Comparison of ENCODE assay signal across 12 cellular contexts in genomic region chr11:10310301-10310841, GRCh38. TPM values are rescaled to one million over a fixed set of nuclear protein-coding genes. Genes with fewer than 3 reads are reported as not detected.
DNase-seq lines count a peak whose midpoint lies in the region; ATAC-seq and TF ChIP-seq lines count a peak whose summit lies in the region.
"Had no signal": no experiment of that assay in that cellular context is flagged by ENCODE, and none has a peak within 500 bp of the region (broad histone marks: within the 10 kb centered on the region; RNA-seq: fewer than 3 reads in every experiment).

No MANE protein-coding gene starts in this region.

- peak; percentile 35 for DNase-seq in NCI-H2029 treated with DMSO at 0.1 percent for 48 hours (lab: John Stamatoyannopoulos, UW)
- DNase-seq in NCI-H2029 (lab: John Stamatoyannopoulos, UW) = no peak
- DNase-seq in MV-4-11 (lab: John Stamatoyannopoulos, UW) = peak; percentile 11
- peak; percentile 46 for DNase-seq in epithelial cell of esophagus (ENCODE audit: low read depth)
- no peak for DNase-seq in stimulated activated naive B cell treated with anti-CD40 and anti-IgM and Interleukin-4, amounts not matched to agents 10 μg/mL and 1 μg/mL and 100 μg/mL, for 72 hours
- DNase-seq in immature natural killer cell = no peak
- DNase-seq in CD8-positive, alpha-beta memory T cell = no peak
- no peak for DNase-seq in SJCRH30
- DNase-seq: activated B cell treated with CpG ODN at 0.5 μM for 24 hours; activated effector memory CD4-positive, alpha-beta T cell treated with Interleukin-2 at 50 U/mL for 16 hours; DMS79; NCI-H2081 had no signal

- H3K4me1 ChIP-seq in CD8-positive, alpha-beta memory T cell (ENCODE audit: insufficient read depth, low read length) = peaks cover 29% of the 10 kb centered on the region
- H3K4me1 ChIP-seq in SJCRH30 = no peaks in the 10 kb centered on the region

- H3K4me3 ChIP-seq in epithelial cell of esophagus (ENCODE audit: low read length) = no peak overlapping the region
- H3K4me3 ChIP-seq in CD8-positive, alpha-beta memory T cell (ENCODE audit: low read length) = no peak overlapping the region
- H3K4me3 ChIP-seq in SJCRH30 = no peak overlapping the region

- peaks cover 11 to 17% of the 10 kb centered on the region in 2 donors for H3K27me3 Mint-ChIP-seq in stimulated activated naive B cell treated with anti-CD40 and anti-IgM and Interleukin-4, amounts not matched to agents 10 μg/mL and 1 μg/mL and 100 μg/mL, for 72 hours
- peaks cover 16 to 38% (median 20%) of the 10 kb centered on the region in 3 donors for H3K27me3 Mint-ChIP-seq in immature natural killer cell (ENCODE audit: low read depth in 3 of 3)
- peaks cover 14 to 33% of the 10 kb centered on the region in 2 donors for H3K27me3 Mint-ChIP-seq in CD8-positive, alpha-beta memory T cell

- no peaks in the 10 kb centered on the region for H3K9me3 Mint-ChIP-seq in stimulated activated naive B cell treated with anti-CD40 and anti-IgM and Interleukin-4, amounts not matched to agents 10 μg/mL and 1 μg/mL and 100 μg/mL, for 72 hours
- peaks cover 0 to 3% (median 0%) of the 10 kb centered on the region in 6 donors for H3K9me3 Mint-ChIP-seq in immature natural killer cell
- no peaks in the 10 kb centered on the region for H3K9me3 Mint-ChIP-seq in CD8-positive, alpha-beta memory T cell
- H3K9me3 Mint-ChIP-seq: activated B cell treated with CpG ODN at 0.5 μM for 24 hours had no signal

- no peak overlapping the region for H3K4me3 Mint-ChIP-seq in stimulated activated naive B cell treated with anti-CD40 and anti-IgM and Interleukin-4, amounts not matched to agents 10 μg/mL and 1 μg/mL and 100 μg/mL, for 72 hours
- H3K4me3 Mint-ChIP-seq in immature natural killer cell = no peak overlapping the region
- H3K4me3 Mint-ChIP-seq in CD8-positive, alpha-beta memory T cell = no peak overlapping the region
- H3K4me3 Mint-ChIP-seq: activated B cell treated with CpG ODN at 0.5 μM for 24 hours had no signal

- POLR2A ChIA-PET in CD8-positive, alpha-beta memory T cell (lab: Charles Lee) = interaction anchor here (0.7 kb wide), 1 partner anchor 54 kb away, joined by 3 read pairs; no protein-coding TSS in a partner anchor

- no peaks in the 10 kb centered on the region for H3K9me3 ChIP-seq in CD8-positive, alpha-beta memory T cell (ENCODE audit: low read length)
- H3K9me3 ChIP-seq in SJCRH30 (replicated peaks) = no peaks in the 10 kb centered on the region

- peaks cover 31% of the 10 kb centered on the region for H3K27me3 ChIP-seq in CD8-positive, alpha-beta memory T cell (ENCODE audit: insufficient read depth, low read length, poor library complexity, severe bottlenecking)
- H3K27me3 ChIP-seq in SJCRH30 = no peaks in the 10 kb centered on the region

- no peak for ATAC-seq in stimulated activated naive B cell treated with anti-CD40 and anti-IgM and Interleukin-4, amounts not matched to agents 10 μg/mL and 1 μg/mL and 100 μg/mL, for 72 hours (replicated peaks)

- peaks cover 34 to 57% of the 10 kb centered on the region in 2 donors for H3K4me1 Mint-ChIP-seq in stimulated activated naive B cell treated with anti-CD40 and anti-IgM and Interleukin-4, amounts not matched to agents 10 μg/mL and 1 μg/mL and 100 μg/mL, for 72 hours
- H3K4me1 Mint-ChIP-seq in immature natural killer cell = peaks cover 25 to 32% of the 10 kb centered on the region in 2 donors
- H3K4me1 Mint-ChIP-seq in CD8-positive, alpha-beta memory T cell = peaks cover 16 to 29% (median 26%) of the 10 kb centered on the region in 3 donors

- no peak overlapping the region for H3K27ac ChIP-seq in CD8-positive, alpha-beta memory T cell (ENCODE audit: low read depth, low read length)
- no peak overlapping the region for H3K27ac ChIP-seq in SJCRH30

- CTCF ChIA-PET in CD8-positive, alpha-beta memory T cell (lab: Charles Lee) = interaction anchor here (0.8 to 3.4 kb wide), 3 partner anchors 101 to 775 kb away, joined by 4 to 115 read pairs (median 7); no protein-coding TSS in a partner anchor

- TF ChIP-seq CTCF in epithelial cell of esophagus (IDR thresholded peaks at IDR 0.05; ENCODE audit: insufficient read depth, low read depth, low read length, missing control alignments) = no peak

- peaks cover 0 to 6% of the 10 kb centered on the region in 2 donors for H3K36me3 Mint-ChIP-seq in stimulated activated naive B cell treated with anti-CD40 and anti-IgM and Interleukin-4, amounts not matched to agents 10 μg/mL and 1 μg/mL and 100 μg/mL, for 72 hours
- no peaks in the 10 kb centered on the region for H3K36me3 Mint-ChIP-seq in immature natural killer cell
- H3K36me3 Mint-ChIP-seq in CD8-positive, alpha-beta memory T cell = no peaks in the 10 kb centered on the region

- peak overlapping the region; percentile 1 for H3K27ac Mint-ChIP-seq in stimulated activated naive B cell treated with anti-CD40 and anti-IgM and Interleukin-4, amounts not matched to agents 10 μg/mL and 1 μg/mL and 100 μg/mL, for 72 hours
- H3K27ac Mint-ChIP-seq in immature natural killer cell = no peak overlapping the region
- H3K27ac Mint-ChIP-seq in CD8-positive, alpha-beta memory T cell = no peak overlapping the region
- H3K27ac Mint-ChIP-seq: activated B cell treated with CpG ODN at 0.5 μM for 24 hours had no signal

- no peaks in the 10 kb centered on the region for H3K36me3 ChIP-seq in CD8-positive, alpha-beta memory T cell (ENCODE audit: insufficient read depth, low read length)
- H3K36me3 ChIP-seq in SJCRH30 = no peaks in the 10 kb centered on the region

RNA-seq across cellular contexts. Expression of gene ADM, which starts 5.5 kb away (rescaled TPM):
- polyA plus RNA-seq in immature natural killer cell = 1 to 10 TPM in 1 of 3 donors, under 1 TPM in 2; 0.19 to 2.1 (median 0.20) TPM
- under 1 TPM; 0.24 to 0.64 TPM for total RNA-seq in CD8-positive, alpha-beta memory T cell
- 0.16 TPM for polyA plus RNA-seq in CD8-positive, alpha-beta memory T cell
- 2.2 and 2.3 TPM in 2 replicates for total RNA-seq in SJCRH30 (2014; rRNA removed; shearing (Covaris generic))

RNA-seq across cellular contexts. Expression of gene SBF2, which starts 16.4 kb away (rescaled TPM):
- 1 to 10 TPM; 3.2 to 6.9 (median 4.7) TPM for polyA plus RNA-seq in immature natural killer cell
- total RNA-seq in CD8-positive, alpha-beta memory T cell = 1 to 10 TPM; 3.7 to 4.2 TPM
- 4.3 TPM for polyA plus RNA-seq in CD8-positive, alpha-beta memory T cell
- 31.8 and 34.7 TPM in 2 replicates for total RNA-seq in SJCRH30 (2014; rRNA removed; shearing (Covaris generic))

Comparison
In these comparisons a context has a peak if more than half of its experiments do, and no peak if none do; other contexts are left out.
1. DNase-seq: peak in NCI-H2029 treated with DMSO at 0.1 percent for 48 hours (single experiment), MV-4-11 (single experiment) and epithelial cell of esophagus (single experiment); none in NCI-H2029 (single experiment), stimulated activated naive B cell treated with anti-CD40 and anti-IgM and Interleukin-4, amounts not matched to agents 10 μg/mL and 1 μg/mL and 100 μg/mL, for 72 hours (single experiment), immature natural killer cell (0 of 3), CD8-positive, alpha-beta memory T cell (0 of 5) and SJCRH30 (0 of 2).